In genomic region chr17:19757536-19758180, GRCh38 we compare ENCODE assay signal across 24 cellular contexts. TPM values are rescaled to one million over a fixed set of nuclear protein-coding genes. Genes with fewer than 3 reads are reported as not detected.
DNase-seq lines count a peak whose midpoint lies in the region; ATAC-seq, FAIRE-seq and TF ChIP-seq lines count a peak whose summit lies in the region.
"Had no signal": no experiment of that assay in that cellular context is flagged by ENCODE, and none has a peak within 500 bp of the region (broad histone marks: within the 10 kb centered on the region; RNA-seq: fewer than 3 reads in every experiment).

No MANE protein-coding gene starts in this region.

- no peak for FAIRE-seq in D721Med (lab: Jason Lieb, UNC)

- H3K36me3 ChIP-seq in RWPE2 (ENCODE audit: low read depth): no peaks in the 10 kb centered on the region
- H3K36me3 ChIP-seq in brain microvascular endothelial cell (replicated peaks): no peaks in the 10 kb centered on the region
- no peaks in the 10 kb centered on the region for H3K36me3 ChIP-seq in thyroid gland
- H3K36me3 ChIP-seq: BLaER1 had no signal

- DNase-seq in cardiac septum (ENCODE audit: low spot score): peak; percentile 67
- DNase-seq in right cardiac atrium: no peak
- peak; percentile 24 for DNase-seq in RWPE2 (ENCODE audit: low spot score)
- DNase-seq in mesenteric fat pad (ENCODE audit: low spot score): peak; percentile 62
- DNase-seq in brain microvascular endothelial cell: no peak
- no peak for DNase-seq in D721Med (ENCODE audit: insufficient read length, low spot score)
- no peak for DNase-seq in thyroid gland
- DNase-seq: CD4-positive, alpha-beta T cell; DMS53; MM.1S; NCI-H1694; NCI-H2081; NCI-H2227 treated with DMSO at 0.1 percent for 48 hours; NCI-H526 treated with DMSO at 0.1 percent for 48 hours; SK-N-SH had no signal

- H3K4me3 ChIP-seq in right cardiac atrium (ENCODE audit: low read length): no peak overlapping the region
- no peak overlapping the region for H3K4me3 ChIP-seq in RWPE2 (ENCODE audit: severe bottlenecking)
- no peak overlapping the region for H3K4me3 ChIP-seq in brain microvascular endothelial cell (ENCODE audit: low read depth, low read length)
- no peak overlapping the region for H3K4me3 ChIP-seq in thyroid gland (replicated peaks in 1 of 3)
- H3K4me3 ChIP-seq: BLaER1, GM23338 had no signal

- intact Hi-C loops in cardiac septum (cut with DNase I): no loop called here
- intact Hi-C loops in right cardiac atrium (cut with DNase I): no loop called here
- intact Hi-C loops in thyroid gland (cut with DNase I): no loop called here

- H3K4me1 ChIP-seq in right cardiac atrium (ENCODE audit: control insufficient read depth, insufficient read depth, low read length) (no peaks in the 10 kb centered on the region), RWPE2 (ENCODE audit: insufficient read depth, poor library complexity, severe bottlenecking) (peaks cover 14% of the 10 kb centered on the region), thyroid gland (peaks cover 10 to 14% of the 10 kb centered on the region in 2 donors)
- H3K4me1 ChIP-seq: BLaER1 had no signal

- in situ Hi-C loops in brain microvascular endothelial cell (cut with HindIII; ENCODE audit: low pct_ligation_motif_present, low sequenced_read_pairs): no loop called here

- ATAC-seq in right cardiac atrium: no peak
- no peak for ATAC-seq in RWPE2 (ENCODE audit: low read depth)
- ATAC-seq: GM23338, HCT116 had no signal

- no peaks in the 10 kb centered on the region for H3K27me3 ChIP-seq in right cardiac atrium (ENCODE audit: control insufficient read depth, insufficient read depth)
- H3K27me3 ChIP-seq in RWPE2 (ENCODE audit: insufficient read depth, poor library complexity, severe bottlenecking): no peaks in the 10 kb centered on the region
- no peaks in the 10 kb centered on the region for H3K27me3 ChIP-seq in brain microvascular endothelial cell (replicated peaks)
- no peaks in the 10 kb centered on the region for H3K27me3 ChIP-seq in thyroid gland
- H3K27me3 ChIP-seq: BLaER1 had no signal

- 90% methylated on average over 12 of the region's 12 CpGs for WGBS in right cardiac atrium
- WGBS in thyroid gland, 2 donors: 92 to 97% methylated on average over 10 to 12 of the region's 12 CpGs

- no peak for TF ChIP-seq CTCF in RWPE2 (IDR thresholded peaks at IDR 0.05; ENCODE audit: poor library complexity, severe bottlenecking)
- no peak for TF ChIP-seq CTCF in brain microvascular endothelial cell (IDR thresholded peaks at IDR 0.05; ENCODE audit: low read depth, low read length, missing control alignments)
- no peak for TF ChIP-seq CTCF in D721Med (IDR thresholded peaks at IDR 0.05; ENCODE audit: insufficient read depth, missing control alignments)
- no peak for TF ChIP-seq CTCF in thyroid gland (IDR thresholded peaks at IDR 0.05)

- H3K27ac ChIP-seq in right cardiac atrium (ENCODE audit: low read length): no peak overlapping the region
- no peak overlapping the region for H3K27ac ChIP-seq in RWPE2 (ENCODE audit: poor library complexity, severe bottlenecking)
- no peak overlapping the region for H3K27ac ChIP-seq in brain microvascular endothelial cell
- no peak overlapping the region for H3K27ac ChIP-seq in thyroid gland
- H3K27ac ChIP-seq: BLaER1, KMS-11 had no signal

- TF ChIP-seq POLR2A in thyroid gland (IDR thresholded peaks at IDR 0.05): no peak

- H3K9me3 ChIP-seq in right cardiac atrium (ENCODE audit: control insufficient read depth, low read length) (no peaks in the 10 kb centered on the region), RWPE2 (ENCODE audit: severe bottlenecking) (no peaks in the 10 kb centered on the region), thyroid gland (no peaks in the 10 kb centered on the region)
- H3K9me3 ChIP-seq: BLaER1, SK-N-SH had no signal

RNA-seq across cellular contexts. Expression of gene ALDH3A1, which starts 9.6 kb away (rescaled TPM):
- 0.24 TPM for total RNA-seq in cardiac septum
- total RNA-seq in right cardiac atrium: under 1 TPM; 0.20 to 0.50 (median 0.23) TPM
- 0.09 TPM for polyA plus RNA-seq in right cardiac atrium
- total RNA-seq in mesenteric fat pad: 1.3 TPM
- 1 to 10 TPM in 2 of 4 donors, under 1 TPM in 1, not detected in 1; 0.94 to 1.6 (median 1.1) TPM for total RNA-seq in thyroid gland
- total RNA-seq: CD4-positive, alpha-beta T cell; Daoy; G401 had no signal
- polyA plus RNA-seq: IgD-negative memory B cell had no signal

RNA-seq across cellular contexts. Expression of gene SLC47A2, which starts 41.3 kb away (rescaled TPM):
- total RNA-seq in cardiac septum (not detected), right cardiac atrium (not detected), mesenteric fat pad (not detected), thyroid gland (1 to 10 TPM in 1 of 4 donors, under 1 TPM in 1, not detected in 2; 0.45 to 1.4 TPM)
- not detected for polyA plus RNA-seq in right cardiac atrium
- total RNA-seq: CD4-positive, alpha-beta T cell; Daoy; G401; GM23338; NCI-H460 had no signal
- polyA plus RNA-seq: AG04450, GM23338, SK-N-SH had no signal

Comparison
In these comparisons a context has a peak if more than half of its experiments do, and no peak if none do; other contexts are left out.
1. DNase-seq: peak in cardiac septum (single experiment), RWPE2 (single experiment) and mesenteric fat pad (single experiment); none in right cardiac atrium (0 of 3), brain microvascular endothelial cell (single experiment), D721Med (single experiment) and thyroid gland (0 of 2).